ENCODE assay signal across 1 cellular context in genomic region chr15:84929795-84930371, GRCh38.
A peak's percentile ranks its signal among the peaks of the same experiment; 100 is the strongest.
TF ChIP-seq lines count a peak whose summit lies in the region.

No MANE protein-coding gene starts in this region.

TF ChIP-seq in HepG2, 621 proteins besides CTCF, POLR2A, EP300 and RAD21 (continued from another document and continues in another):
- TF ChIP-seq UBTF (CRISPR knock-in tag; IDR thresholded peaks at IDR 0.05) (0 out of 2 replicates have a peak, but pooled peaks have one; percentile 19), MBD4 (IDR thresholded peaks at IDR 0.05; ENCODE audit: borderline replicate concordance, low read length) (no peak), MEF2D (CRISPR knock-in tag; IDR thresholded peaks at IDR 0.05) (peak; percentile 48; the same call in 1 of the 2 replicates), RFXAP (CRISPR knock-in tag; IDR thresholded peaks at IDR 0.05; ENCODE audit: borderline replicate concordance) (no peak), ZNF670 (CRISPR knock-in tag; IDR thresholded peaks at IDR 0.05; ENCODE audit: borderline replicate concordance) (no peak), DDIT3 (CRISPR knock-in tag; IDR thresholded peaks at IDR 0.05) (no peak), NFE2L2 (IDR thresholded peaks at IDR 0.05; ENCODE audit: low read length) (no peak), ZNF724P (CRISPR knock-in tag; IDR thresholded peaks at IDR 0.05; ENCODE audit: borderline replicate concordance) (no peak), PCBP2 (optimal IDR thresholded peaks at IDR 0.05; ENCODE audit: low read depth, low read length, poor library complexity, severe bottlenecking) (no peak), NRL (CRISPR knock-in tag; IDR thresholded peaks at IDR 0.05; ENCODE audit: borderline replicate concordance) (peak; percentile 55; the same call in 1 of the 2 replicates), ZNF557 (CRISPR knock-in tag; IDR thresholded peaks at IDR 0.05) (no peak), RFXANK (CRISPR knock-in tag; IDR thresholded peaks at IDR 0.05) (no peak), NONO (IDR thresholded peaks at IDR 0.05) (no peak), NONO (CRISPR knock-in tag; conservative IDR thresholded peaks at IDR 0.05) (no peak), ZNF224 (CRISPR knock-in tag; IDR thresholded peaks at IDR 0.05) (no peak), ZNF451 (CRISPR knock-in tag; IDR thresholded peaks at IDR 0.05) (no peak), ZSCAN22 (CRISPR knock-in tag; IDR thresholded peaks at IDR 0.05) (no peak), HOXA9 (CRISPR knock-in tag; IDR thresholded peaks at IDR 0.05; ENCODE audit: borderline replicate concordance) (no peak), ZNF777 (CRISPR knock-in tag; IDR thresholded peaks at IDR 0.05) (no peak), TOE1 (CRISPR knock-in tag; IDR thresholded peaks at IDR 0.05) (no peak), STAT5B (CRISPR knock-in tag; IDR thresholded peaks at IDR 0.05) (no peak), MAFG (CRISPR knock-in tag; IDR thresholded peaks at IDR 0.05) (no peak), ZNF264 (CRISPR knock-in tag; IDR thresholded peaks at IDR 0.05) (no peak), RCOR2 (CRISPR knock-in tag; IDR thresholded peaks at IDR 0.05) (no peak), RBAK (CRISPR knock-in tag; IDR thresholded peaks at IDR 0.05) (no peak), CC2D1A (CRISPR knock-in tag; IDR thresholded peaks at IDR 0.05) (no peak)
- TF ChIP-seq, protein P1, sequence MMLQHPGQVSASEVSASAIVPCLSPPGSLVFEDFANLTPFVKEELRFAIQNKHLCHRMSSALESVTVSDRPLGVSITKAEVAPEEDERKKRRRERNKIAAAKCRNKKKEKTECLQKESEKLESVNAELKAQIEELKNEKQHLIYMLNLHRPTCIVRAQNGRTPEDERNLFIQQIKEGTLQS (CRISPR knock-in tag; IDR thresholded peaks at IDR 0.05) = 0 out of 2 replicates have a peak, but pooled peaks have one; percentile 24
- TF ChIP-seq, protein P2, sequence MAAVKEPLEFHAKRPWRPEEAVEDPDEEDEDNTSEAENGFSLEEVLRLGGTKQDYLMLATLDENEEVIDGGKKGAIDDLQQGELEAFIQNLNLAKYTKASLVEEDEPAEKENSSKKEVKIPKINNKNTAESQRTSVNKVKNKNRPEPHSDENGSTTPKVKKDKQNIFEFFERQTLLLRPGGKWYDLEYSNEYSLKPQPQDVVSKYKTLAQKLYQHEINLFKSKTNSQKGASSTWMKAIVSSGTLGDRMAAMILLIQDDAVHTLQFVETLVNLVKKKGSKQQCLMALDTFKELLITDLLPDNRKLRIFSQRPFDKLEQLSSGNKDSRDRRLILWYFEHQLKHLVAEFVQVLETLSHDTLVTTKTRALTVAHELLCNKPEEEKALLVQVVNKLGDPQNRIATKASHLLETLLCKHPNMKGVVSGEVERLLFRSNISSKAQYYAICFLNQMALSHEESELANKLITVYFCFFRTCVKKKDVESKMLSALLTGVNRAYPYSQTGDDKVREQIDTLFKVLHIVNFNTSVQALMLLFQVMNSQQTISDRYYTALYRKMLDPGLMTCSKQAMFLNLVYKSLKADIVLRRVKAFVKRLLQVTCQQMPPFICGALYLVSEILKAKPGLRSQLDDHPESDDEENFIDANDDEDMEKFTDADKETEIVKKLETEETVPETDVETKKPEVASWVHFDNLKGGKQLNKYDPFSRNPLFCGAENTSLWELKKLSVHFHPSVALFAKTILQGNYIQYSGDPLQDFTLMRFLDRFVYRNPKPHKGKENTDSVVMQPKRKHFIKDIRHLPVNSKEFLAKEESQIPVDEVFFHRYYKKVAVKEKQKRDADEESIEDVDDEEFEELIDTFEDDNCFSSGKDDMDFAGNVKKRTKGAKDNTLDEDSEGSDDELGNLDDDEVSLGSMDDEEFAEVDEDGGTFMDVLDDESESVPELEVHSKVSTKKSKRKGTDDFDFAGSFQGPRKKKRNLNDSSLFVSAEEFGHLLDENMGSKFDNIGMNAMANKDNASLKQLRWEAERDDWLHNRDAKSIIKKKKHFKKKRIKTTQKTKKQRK (IDR thresholded peaks at IDR 0.05; ENCODE audit: low read length) = no peak
- TF ChIP-seq, protein P3, sequence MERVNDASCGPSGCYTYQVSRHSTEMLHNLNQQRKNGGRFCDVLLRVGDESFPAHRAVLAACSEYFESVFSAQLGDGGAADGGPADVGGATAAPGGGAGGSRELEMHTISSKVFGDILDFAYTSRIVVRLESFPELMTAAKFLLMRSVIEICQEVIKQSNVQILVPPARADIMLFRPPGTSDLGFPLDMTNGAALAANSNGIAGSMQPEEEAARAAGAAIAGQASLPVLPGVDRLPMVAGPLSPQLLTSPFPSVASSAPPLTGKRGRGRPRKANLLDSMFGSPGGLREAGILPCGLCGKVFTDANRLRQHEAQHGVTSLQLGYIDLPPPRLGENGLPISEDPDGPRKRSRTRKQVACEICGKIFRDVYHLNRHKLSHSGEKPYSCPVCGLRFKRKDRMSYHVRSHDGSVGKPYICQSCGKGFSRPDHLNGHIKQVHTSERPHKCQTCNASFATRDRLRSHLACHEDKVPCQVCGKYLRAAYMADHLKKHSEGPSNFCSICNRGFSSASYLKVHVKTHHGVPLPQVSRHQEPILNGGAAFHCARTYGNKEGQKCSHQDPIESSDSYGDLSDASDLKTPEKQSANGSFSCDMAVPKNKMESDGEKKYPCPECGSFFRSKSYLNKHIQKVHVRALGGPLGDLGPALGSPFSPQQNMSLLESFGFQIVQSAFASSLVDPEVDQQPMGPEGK (CRISPR knock-in tag; IDR thresholded peaks at IDR 0.05) = 0 out of 2 replicates have a peak, but pooled peaks have one; percentile 12
- TF ChIP-seq, protein P4, sequence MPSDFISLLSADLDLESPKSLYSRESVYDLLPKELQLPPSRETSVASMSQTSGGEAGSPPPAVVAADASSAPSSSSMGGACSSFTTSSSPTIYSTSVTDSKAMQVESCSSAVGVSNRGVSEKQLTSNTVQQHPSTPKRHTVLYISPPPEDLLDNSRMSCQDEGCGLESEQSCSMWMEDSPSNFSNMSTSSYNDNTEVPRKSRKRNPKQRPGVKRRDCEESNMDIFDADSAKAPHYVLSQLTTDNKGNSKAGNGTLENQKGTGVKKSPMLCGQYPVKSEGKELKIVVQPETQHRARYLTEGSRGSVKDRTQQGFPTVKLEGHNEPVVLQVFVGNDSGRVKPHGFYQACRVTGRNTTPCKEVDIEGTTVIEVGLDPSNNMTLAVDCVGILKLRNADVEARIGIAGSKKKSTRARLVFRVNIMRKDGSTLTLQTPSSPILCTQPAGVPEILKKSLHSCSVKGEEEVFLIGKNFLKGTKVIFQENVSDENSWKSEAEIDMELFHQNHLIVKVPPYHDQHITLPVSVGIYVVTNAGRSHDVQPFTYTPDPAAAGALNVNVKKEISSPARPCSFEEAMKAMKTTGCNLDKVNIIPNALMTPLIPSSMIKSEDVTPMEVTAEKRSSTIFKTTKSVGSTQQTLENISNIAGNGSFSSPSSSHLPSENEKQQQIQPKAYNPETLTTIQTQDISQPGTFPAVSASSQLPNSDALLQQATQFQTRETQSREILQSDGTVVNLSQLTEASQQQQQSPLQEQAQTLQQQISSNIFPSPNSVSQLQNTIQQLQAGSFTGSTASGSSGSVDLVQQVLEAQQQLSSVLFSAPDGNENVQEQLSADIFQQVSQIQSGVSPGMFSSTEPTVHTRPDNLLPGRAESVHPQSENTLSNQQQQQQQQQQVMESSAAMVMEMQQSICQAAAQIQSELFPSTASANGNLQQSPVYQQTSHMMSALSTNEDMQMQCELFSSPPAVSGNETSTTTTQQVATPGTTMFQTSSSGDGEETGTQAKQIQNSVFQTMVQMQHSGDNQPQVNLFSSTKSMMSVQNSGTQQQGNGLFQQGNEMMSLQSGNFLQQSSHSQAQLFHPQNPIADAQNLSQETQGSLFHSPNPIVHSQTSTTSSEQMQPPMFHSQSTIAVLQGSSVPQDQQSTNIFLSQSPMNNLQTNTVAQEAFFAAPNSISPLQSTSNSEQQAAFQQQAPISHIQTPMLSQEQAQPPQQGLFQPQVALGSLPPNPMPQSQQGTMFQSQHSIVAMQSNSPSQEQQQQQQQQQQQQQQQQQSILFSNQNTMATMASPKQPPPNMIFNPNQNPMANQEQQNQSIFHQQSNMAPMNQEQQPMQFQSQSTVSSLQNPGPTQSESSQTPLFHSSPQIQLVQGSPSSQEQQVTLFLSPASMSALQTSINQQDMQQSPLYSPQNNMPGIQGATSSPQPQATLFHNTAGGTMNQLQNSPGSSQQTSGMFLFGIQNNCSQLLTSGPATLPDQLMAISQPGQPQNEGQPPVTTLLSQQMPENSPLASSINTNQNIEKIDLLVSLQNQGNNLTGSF (CRISPR knock-in tag; IDR thresholded peaks at IDR 0.05) = no peak
- TF ChIP-seq, protein P5, sequence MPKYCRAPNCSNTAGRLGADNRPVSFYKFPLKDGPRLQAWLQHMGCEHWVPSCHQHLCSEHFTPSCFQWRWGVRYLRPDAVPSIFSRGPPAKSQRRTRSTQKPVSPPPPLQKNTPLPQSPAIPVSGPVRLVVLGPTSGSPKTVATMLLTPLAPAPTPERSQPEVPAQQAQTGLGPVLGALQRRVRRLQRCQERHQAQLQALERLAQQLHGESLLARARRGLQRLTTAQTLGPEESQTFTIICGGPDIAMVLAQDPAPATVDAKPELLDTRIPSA (CRISPR knock-in tag; IDR thresholded peaks at IDR 0.05; ENCODE audit: borderline replicate concordance) = no peak
- TF ChIP-seq, protein P6, sequence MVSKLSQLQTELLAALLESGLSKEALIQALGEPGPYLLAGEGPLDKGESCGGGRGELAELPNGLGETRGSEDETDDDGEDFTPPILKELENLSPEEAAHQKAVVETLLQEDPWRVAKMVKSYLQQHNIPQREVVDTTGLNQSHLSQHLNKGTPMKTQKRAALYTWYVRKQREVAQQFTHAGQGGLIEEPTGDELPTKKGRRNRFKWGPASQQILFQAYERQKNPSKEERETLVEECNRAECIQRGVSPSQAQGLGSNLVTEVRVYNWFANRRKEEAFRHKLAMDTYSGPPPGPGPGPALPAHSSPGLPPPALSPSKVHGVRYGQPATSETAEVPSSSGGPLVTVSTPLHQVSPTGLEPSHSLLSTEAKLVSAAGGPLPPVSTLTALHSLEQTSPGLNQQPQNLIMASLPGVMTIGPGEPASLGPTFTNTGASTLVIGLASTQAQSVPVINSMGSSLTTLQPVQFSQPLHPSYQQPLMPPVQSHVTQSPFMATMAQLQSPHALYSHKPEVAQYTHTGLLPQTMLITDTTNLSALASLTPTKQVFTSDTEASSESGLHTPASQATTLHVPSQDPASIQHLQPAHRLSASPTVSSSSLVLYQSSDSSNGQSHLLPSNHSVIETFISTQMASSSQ (IDR thresholded peaks at IDR 0.05; ENCODE audit: low read depth) = no peak
- TF ChIP-seq, protein P6 (CRISPR knock-in tag; IDR thresholded peaks at IDR 0.05; ENCODE audit: borderline replicate concordance) = peak; percentile 38; the same call in 1 of the 2 replicates
- TF ChIP-seq, protein P7, sequence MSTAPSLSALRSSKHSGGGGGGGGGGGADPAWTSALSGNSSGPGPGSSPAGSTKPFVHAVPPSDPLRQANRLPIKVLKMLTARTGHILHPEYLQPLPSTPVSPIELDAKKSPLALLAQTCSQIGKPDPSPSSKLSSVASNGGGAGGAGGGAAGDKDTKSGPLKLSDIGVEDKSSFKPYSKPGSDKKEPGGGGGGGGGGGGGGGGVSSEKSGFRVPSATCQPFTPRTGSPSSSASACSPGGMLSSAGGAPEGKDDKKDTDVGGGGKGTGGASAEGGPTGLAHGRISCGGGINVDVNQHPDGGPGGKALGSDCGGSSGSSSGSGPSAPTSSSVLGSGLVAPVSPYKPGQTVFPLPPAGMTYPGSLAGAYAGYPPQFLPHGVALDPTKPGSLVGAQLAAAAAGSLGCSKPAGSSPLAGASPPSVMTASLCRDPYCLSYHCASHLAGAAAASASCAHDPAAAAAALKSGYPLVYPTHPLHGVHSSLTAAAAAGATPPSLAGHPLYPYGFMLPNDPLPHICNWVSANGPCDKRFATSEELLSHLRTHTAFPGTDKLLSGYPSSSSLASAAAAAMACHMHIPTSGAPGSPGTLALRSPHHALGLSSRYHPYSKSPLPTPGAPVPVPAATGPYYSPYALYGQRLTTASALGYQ (CRISPR knock-in tag; IDR thresholded peaks at IDR 0.05) = peak; percentile 41; the same call in 1 of the 2 replicates
- TF ChIP-seq, protein P8, sequence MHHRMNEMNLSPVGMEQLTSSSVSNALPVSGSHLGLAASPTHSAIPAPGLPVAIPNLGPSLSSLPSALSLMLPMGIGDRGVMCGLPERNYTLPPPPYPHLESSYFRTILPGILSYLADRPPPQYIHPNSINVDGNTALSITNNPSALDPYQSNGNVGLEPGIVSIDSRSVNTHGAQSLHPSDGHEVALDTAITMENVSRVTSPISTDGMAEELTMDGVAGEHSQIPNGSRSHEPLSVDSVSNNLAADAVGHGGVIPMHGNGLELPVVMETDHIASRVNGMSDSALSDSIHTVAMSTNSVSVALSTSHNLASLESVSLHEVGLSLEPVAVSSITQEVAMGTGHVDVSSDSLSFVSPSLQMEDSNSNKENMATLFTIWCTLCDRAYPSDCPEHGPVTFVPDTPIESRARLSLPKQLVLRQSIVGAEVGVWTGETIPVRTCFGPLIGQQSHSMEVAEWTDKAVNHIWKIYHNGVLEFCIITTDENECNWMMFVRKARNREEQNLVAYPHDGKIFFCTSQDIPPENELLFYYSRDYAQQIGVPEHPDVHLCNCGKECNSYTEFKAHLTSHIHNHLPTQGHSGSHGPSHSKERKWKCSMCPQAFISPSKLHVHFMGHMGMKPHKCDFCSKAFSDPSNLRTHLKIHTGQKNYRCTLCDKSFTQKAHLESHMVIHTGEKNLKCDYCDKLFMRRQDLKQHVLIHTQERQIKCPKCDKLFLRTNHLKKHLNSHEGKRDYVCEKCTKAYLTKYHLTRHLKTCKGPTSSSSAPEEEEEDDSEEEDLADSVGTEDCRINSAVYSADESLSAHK (CRISPR knock-in tag; IDR thresholded peaks at IDR 0.05; ENCODE audit: borderline replicate concordance) = no peak
